ENCODE assay signal across 1 cellular context in the genomic region with DNA sequence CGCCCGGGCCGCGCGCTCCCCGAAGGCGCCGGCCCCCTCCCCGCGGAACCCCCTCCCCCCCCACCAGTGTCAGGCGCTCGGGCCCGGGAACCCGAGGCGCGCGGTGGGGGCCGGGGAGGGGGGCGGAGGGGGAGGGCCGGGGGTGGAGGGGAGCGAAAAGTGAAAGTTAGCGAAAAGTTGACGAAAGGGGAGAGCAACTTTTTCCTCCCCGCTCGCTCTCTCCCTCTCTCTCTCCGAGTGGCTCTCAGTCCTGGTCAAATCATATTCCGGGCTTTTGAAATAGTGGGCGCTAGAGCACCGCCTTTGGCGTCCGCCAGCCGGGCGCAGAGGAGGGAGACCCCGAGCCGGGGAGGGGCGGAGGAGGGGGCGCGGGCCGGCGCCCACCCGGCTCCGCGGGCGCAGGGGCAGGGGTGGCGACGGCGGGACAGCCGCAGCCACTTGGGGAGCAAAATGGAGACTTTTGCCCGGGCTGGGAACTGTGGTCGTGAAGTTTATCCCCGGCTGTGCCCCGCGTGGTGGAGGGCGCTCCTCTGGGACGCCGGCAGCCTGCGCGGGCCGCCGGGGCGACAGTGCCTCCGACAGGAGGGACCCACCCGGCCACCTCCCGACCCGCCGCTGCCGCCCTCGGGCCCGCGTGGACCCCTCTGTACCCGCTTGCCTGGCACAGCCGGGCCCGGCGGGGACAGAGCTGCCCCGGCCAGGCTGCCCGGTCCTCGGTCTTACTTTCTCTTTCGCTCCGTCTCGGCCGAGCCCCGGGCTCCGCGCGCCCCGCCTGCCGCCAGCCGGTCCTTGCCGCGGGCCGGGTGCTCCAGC.
TF ChIP-seq lines count a peak whose summit lies in the region.

No MANE protein-coding gene starts in this region.

TF ChIP-seq in HepG2, 621 proteins besides CTCF, POLR2A, EP300 and RAD21 (continued from another document and continues in another):
- TF ChIP-seq, protein P1, sequence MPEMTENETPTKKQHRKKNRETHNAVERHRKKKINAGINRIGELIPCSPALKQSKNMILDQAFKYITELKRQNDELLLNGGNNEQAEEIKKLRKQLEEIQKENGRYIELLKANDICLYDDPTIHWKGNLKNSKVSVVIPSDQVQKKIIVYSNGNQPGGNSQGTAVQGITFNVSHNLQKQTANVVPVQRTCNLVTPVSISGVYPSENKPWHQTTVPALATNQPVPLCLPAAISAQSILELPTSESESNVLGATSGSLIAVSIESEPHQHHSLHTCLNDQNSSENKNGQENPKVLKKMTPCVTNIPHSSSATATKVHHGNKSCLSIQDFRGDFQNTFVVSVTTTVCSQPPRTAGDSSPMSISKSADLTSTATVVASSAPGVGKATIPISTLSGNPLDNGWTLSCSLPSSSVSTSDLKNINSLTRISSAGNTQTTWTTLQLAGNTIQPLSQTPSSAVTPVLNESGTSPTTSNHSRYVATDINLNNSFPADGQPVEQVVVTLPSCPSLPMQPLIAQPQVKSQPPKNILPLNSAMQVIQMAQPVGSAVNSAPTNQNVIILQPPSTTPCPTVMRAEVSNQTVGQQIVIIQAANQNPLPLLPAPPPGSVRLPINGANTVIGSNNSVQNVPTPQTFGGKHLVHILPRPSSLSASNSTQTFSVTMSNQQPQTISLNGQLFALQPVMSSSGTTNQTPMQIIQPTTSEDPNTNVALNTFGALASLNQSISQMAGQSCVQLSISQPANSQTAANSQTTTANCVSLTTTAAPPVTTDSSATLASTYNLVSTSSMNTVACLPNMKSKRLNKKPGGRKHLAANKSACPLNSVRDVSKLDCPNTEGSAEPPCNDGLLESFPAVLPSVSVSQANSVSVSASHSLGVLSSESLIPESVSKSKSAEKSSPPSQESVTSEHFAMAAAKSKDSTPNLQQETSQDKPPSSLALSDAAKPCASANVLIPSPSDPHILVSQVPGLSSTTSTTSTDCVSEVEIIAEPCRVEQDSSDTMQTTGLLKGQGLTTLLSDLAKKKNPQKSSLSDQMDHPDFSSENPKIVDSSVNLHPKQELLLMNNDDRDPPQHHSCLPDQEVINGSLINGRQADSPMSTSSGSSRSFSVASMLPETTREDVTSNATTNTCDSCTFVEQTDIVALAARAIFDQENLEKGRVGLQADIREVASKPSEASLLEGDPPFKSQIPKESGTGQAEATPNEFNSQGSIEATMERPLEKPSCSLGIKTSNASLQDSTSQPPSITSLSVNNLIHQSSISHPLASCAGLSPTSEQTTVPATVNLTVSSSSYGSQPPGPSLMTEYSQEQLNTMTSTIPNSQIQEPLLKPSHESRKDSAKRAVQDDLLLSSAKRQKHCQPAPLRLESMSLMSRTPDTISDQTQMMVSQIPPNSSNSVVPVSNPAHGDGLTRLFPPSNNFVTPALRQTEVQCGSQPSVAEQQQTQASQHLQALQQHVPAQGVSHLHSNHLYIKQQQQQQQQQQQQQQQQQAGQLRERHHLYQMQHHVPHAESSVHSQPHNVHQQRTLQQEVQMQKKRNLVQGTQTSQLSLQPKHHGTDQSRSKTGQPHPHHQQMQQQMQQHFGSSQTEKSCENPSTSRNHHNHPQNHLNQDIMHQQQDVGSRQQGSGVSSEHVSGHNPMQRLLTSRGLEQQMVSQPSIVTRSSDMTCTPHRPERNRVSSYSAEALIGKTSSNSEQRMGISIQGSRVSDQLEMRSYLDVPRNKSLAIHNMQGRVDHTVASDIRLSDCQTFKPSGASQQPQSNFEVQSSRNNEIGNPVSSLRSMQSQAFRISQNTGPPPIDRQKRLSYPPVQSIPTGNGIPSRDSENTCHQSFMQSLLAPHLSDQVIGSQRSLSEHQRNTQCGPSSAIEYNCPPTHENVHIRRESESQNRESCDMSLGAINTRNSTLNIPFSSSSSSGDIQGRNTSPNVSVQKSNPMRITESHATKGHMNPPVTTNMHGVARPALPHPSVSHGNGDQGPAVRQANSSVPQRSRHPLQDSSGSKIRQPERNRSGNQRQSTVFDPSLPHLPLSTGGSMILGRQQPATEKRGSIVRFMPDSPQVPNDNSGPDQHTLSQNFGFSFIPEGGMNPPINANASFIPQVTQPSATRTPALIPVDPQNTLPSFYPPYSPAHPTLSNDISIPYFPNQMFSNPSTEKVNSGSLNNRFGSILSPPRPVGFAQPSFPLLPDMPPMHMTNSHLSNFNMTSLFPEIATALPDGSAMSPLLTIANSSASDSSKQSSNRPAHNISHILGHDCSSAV (CRISPR knock-in tag; IDR thresholded peaks at IDR 0.05; ENCODE audit: borderline replicate concordance) = no peak
- TF ChIP-seq, protein P2, sequence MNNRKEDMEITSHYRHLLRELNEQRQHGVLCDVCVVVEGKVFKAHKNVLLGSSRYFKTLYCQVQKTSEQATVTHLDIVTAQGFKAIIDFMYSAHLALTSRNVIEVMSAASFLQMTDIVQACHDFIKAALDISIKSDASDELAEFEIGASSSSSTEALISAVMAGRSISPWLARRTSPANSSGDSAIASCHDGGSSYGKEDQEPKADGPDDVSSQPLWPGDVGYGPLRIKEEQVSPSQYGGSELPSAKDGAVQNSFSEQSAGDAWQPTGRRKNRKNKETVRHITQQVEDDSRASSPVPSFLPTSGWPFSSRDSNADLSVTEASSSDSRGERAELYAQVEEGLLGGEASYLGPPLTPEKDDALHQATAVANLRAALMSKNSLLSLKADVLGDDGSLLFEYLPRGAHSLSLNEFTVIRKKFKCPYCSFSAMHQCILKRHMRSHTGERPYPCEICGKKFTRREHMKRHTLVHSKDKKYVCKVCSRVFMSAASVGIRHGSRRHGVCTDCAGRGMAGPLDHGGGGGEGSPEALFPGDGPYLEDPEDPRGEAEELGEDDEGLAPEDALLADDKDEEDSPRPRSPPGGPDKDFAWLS (CRISPR knock-in tag; IDR thresholded peaks at IDR 0.05; ENCODE audit: borderline replicate concordance) = no peak
- TF ChIP-seq NAIF1 (CRISPR knock-in tag; IDR thresholded peaks at IDR 0.05; ENCODE audit: borderline replicate concordance) (no peak), ZNF615 (CRISPR knock-in tag; IDR thresholded peaks at IDR 0.05; ENCODE audit: borderline replicate concordance) (no peak), SALL1 (CRISPR knock-in tag; IDR thresholded peaks at IDR 0.05) (no peak), KDM5B (CRISPR knock-in tag; IDR thresholded peaks at IDR 0.05; ENCODE audit: borderline replicate concordance) (no peak), ZNF382 (CRISPR knock-in tag; IDR thresholded peaks at IDR 0.05; ENCODE audit: borderline replicate concordance) (no peak), KDM5A (IDR thresholded peaks at IDR 0.05; ENCODE audit: borderline replicate concordance, low read length) (no peak), SYNCRIP (IDR thresholded peaks at IDR 0.05; ENCODE audit: insufficient read depth, low read depth, low read length) (no peak), SRY (CRISPR knock-in tag; IDR thresholded peaks at IDR 0.05) (no peak), ZNF616 (CRISPR knock-in tag; IDR thresholded peaks at IDR 0.05; ENCODE audit: low read depth) (no peak), SUZ12 (IDR thresholded peaks at IDR 0.05; ENCODE audit: low read depth, low read length) (no peak), HNRNPLL (IDR thresholded peaks at IDR 0.05; ENCODE audit: low read depth, low read length, poor library complexity, severe bottlenecking) (peak; percentile 73), YY1 (IDR thresholded peaks at IDR 0.05; ENCODE audit: insufficient read depth, insufficient replicate concordance, low read depth, low read length) (peak; percentile 23), ZNF432 (CRISPR knock-in tag; IDR thresholded peaks at IDR 0.05; ENCODE audit: borderline replicate concordance) (no peak), GATAD1 (CRISPR knock-in tag; IDR thresholded peaks at IDR 0.05) (no peak), ZNF768 (CRISPR knock-in tag; IDR thresholded peaks at IDR 0.05) (0 out of 2 replicates have a peak, but pooled peaks have one; percentile 10), HHEX (CRISPR knock-in tag; IDR thresholded peaks at IDR 0.05) (no peak), SP2 (CRISPR knock-in tag; IDR thresholded peaks at IDR 0.05) (no peak), ZNF761 (CRISPR knock-in tag; conservative IDR thresholded peaks at IDR 0.05) (no peak)
- TF ChIP-seq, protein P3, sequence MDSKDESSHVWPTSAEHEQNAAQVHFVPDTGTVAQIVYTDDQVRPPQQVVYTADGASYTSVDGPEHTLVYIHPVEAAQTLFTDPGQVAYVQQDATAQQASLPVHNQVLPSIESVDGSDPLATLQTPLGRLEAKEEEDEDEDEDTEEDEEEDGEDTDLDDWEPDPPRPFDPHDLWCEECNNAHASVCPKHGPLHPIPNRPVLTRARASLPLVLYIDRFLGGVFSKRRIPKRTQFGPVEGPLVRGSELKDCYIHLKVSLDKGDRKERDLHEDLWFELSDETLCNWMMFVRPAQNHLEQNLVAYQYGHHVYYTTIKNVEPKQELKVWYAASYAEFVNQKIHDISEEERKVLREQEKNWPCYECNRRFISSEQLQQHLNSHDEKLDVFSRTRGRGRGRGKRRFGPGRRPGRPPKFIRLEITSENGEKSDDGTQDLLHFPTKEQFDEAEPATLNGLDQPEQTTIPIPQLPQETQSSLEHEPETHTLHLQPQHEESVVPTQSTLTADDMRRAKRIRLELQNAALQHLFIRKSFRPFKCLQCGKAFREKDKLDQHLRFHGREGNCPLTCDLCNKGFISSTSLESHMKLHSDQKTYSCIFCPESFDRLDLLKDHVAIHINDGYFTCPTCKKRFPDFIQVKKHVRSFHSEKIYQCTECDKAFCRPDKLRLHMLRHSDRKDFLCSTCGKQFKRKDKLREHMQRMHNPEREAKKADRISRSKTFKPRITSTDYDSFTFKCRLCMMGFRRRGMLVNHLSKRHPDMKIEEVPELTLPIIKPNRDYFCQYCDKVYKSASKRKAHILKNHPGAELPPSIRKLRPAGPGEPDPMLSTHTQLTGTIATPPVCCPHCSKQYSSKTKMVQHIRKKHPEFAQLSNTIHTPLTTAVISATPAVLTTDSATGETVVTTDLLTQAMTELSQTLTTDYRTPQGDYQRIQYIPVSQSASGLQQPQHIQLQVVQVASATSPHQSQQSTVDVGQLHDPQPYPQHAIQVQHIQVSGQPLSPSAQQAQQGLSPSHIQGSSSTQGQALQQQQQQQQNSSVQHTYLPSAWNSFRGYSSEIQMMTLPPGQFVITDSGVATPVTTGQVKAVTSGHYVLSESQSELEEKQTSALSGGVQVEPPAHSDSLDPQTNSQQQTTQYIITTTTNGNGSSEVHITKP (CRISPR knock-in tag; IDR thresholded peaks at IDR 0.05; ENCODE audit: low read depth) = no peak
- TF ChIP-seq, protein P4, sequence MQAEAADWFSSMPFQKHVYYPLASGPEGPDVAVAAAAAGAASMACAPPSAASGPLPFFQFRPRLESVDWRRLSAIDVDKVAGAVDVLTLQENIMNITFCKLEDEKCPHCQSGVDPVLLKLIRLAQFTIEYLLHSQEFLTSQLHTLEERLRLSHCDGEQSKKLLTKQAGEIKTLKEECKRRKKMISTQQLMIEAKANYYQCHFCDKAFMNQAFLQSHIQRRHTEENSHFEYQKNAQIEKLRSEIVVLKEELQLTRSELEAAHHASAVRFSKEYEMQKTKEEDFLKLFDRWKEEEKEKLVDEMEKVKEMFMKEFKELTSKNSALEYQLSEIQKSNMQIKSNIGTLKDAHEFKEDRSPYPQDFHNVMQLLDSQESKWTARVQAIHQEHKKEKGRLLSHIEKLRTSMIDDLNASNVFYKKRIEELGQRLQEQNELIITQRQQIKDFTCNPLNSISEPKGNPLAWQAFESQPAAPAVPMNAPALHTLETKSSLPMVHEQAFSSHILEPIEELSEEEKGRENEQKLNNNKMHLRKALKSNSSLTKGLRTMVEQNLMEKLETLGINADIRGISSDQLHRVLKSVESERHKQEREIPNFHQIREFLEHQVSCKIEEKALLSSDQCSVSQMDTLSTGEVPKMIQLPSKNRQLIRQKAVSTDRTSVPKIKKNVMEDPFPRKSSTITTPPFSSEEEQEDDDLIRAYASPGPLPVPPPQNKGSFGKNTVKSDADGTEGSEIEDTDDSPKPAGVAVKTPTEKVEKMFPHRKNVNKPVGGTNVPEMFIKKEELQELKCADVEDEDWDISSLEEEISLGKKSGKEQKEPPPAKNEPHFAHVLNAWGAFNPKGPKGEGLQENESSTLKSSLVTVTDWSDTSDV (CRISPR knock-in tag; IDR thresholded peaks at IDR 0.05) = 0 out of 2 replicates have a peak, but pooled peaks have one; percentile 30
- TF ChIP-seq, protein P5, sequence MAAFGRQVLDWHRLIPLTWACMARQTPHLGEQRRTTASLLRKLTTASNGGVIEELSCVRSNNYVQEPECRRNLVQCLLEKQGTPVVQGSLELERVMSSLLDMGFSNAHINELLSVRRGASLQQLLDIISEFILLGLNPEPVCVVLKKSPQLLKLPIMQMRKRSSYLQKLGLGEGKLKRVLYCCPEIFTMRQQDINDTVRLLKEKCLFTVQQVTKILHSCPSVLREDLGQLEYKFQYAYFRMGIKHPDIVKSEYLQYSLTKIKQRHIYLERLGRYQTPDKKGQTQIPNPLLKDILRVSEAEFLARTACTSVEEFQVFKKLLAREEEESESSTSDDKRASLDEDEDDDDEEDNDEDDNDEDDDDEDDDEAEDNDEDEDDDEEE (CRISPR knock-in tag; IDR thresholded peaks at IDR 0.05) = no peak
- TF ChIP-seq, protein P6, sequence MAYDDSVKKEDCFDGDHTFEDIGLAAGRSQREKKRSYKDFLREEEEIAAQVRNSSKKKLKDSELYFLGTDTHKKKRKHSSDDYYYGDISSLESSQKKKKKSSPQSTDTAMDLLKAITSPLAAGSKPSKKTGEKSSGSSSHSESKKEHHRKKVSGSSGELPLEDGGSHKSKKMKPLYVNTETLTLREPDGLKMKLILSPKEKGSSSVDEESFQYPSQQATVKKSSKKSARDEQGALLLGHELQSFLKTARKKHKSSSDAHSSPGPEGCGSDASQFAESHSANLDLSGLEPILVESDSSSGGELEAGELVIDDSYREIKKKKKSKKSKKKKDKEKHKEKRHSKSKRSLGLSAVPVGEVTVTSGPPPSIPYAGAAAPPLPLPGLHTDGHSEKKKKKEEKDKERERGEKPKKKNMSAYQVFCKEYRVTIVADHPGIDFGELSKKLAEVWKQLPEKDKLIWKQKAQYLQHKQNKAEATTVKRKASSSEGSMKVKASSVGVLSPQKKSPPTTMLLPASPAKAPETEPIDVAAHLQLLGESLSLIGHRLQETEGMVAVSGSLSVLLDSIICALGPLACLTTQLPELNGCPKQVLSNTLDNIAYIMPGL (CRISPR knock-in tag; IDR thresholded peaks at IDR 0.05; ENCODE audit: borderline replicate concordance in 1 of 2, low read depth in 1 of 2) = peak in 1 of 2 experiments; percentile 65; a peak in 2 of 4 replicates
- TF ChIP-seq, protein P7, sequence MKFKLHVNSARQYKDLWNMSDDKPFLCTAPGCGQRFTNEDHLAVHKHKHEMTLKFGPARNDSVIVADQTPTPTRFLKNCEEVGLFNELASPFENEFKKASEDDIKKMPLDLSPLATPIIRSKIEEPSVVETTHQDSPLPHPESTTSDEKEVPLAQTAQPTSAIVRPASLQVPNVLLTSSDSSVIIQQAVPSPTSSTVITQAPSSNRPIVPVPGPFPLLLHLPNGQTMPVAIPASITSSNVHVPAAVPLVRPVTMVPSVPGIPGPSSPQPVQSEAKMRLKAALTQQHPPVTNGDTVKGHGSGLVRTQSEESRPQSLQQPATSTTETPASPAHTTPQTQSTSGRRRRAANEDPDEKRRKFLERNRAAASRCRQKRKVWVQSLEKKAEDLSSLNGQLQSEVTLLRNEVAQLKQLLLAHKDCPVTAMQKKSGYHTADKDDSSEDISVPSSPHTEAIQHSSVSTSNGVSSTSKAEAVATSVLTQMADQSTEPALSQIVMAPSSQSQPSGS (CRISPR knock-in tag; IDR thresholded peaks at IDR 0.05) = no peak
- TF ChIP-seq, protein P8, sequence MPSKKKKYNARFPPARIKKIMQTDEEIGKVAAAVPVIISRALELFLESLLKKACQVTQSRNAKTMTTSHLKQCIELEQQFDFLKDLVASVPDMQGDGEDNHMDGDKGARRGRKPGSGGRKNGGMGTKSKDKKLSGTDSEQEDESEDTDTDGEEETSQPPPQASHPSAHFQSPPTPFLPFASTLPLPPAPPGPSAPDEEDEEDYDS (CRISPR knock-in tag; IDR thresholded peaks at IDR 0.05) = no peak
